ENCODE assay signal across 24 cellular contexts in the genomic region with DNA sequence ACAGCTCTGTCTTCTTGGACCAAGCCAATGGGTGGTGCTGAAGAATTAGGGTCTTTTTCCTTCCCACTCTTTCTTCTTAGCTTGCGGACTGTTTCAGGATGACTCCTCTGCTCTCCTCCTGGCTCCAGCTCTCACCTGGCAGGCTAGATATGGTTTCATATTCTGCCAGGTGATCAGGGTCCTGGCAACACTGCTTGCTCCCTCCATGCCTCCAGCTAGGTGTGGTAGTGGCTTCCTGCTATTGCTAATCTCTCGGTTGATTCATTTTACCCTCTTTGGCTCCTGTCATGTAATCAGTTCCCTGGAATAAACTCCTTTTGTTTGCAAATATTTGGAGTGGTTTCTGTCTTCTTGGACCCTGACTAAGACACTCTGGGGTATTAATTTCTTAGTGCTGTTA. TPM values are rescaled to one million over a fixed set of nuclear protein-coding genes. Genes with fewer than 3 reads are reported as not detected.
DNase-seq lines count a peak whose midpoint lies in the region; ATAC-seq and TF ChIP-seq lines count a peak whose summit lies in the region.
"Had no signal": no experiment of that assay in that cellular context is flagged by ENCODE, and none has a peak within 500 bp of the region (broad histone marks: within the 10 kb centered on the region; RNA-seq: fewer than 3 reads in every experiment).

No MANE protein-coding gene starts in this region.

- peak overlapping the region; percentile 17 to 67 for H3K4me3 Mint-ChIP-seq in effector memory CD8-positive, alpha-beta T cell
- no peak overlapping the region for H3K4me3 Mint-ChIP-seq in natural killer cell
- no peak overlapping the region for H3K4me3 Mint-ChIP-seq in progenitor cell of endocrine pancreas (ENCODE audit: low read depth)
- H3K4me3 Mint-ChIP-seq: CD4-positive, CD25-positive, alpha-beta regulatory T cell; H9; HFFc6 had no signal

- TF ChIP-seq CTCF in KMS-11 (conservative IDR thresholded peaks at IDR 0.05; ENCODE audit: low read depth, low read length) = no peak
- no peak for TF ChIP-seq CTCF in natural killer cell (IDR thresholded peaks at IDR 0.05)
- no peak for TF ChIP-seq CTCF in progenitor cell of endocrine pancreas (IDR thresholded peaks at IDR 0.05; ENCODE audit: unreplicated experiment)
- no peak for TF ChIP-seq CTCF in omental fat pad (IDR thresholded peaks at IDR 0.05)

- H3K4me2 ChIP-seq in KMS-11 = peak overlapping the region; percentile 21; the same call in 1 of the 2 replicates

- H3K27me3 ChIP-seq in KMS-11 (ENCODE audit: insufficient read depth, low read depth) = no peaks in the 10 kb centered on the region
- H3K27me3 ChIP-seq: SJCRH30 had no signal

- H3K27me3 Mint-ChIP-seq in effector memory CD8-positive, alpha-beta T cell = no peaks in the 10 kb centered on the region
- H3K27me3 Mint-ChIP-seq in natural killer cell (ENCODE audit: low read depth in 2 of 2) (no peaks in the 10 kb centered on the region), progenitor cell of endocrine pancreas (no peaks in the 10 kb centered on the region)

- H3K4me1 ChIP-seq in KMS-11 (ENCODE audit: low read depth, poor library complexity, severe bottlenecking) = peaks cover 50% of the 10 kb centered on the region
- H3K4me1 ChIP-seq: Caco-2, SJCRH30 had no signal

- peak overlapping the region; percentile 90 to 93 for H3K27ac Mint-ChIP-seq in effector memory CD8-positive, alpha-beta T cell
- H3K27ac Mint-ChIP-seq in natural killer cell (peak overlapping the region; percentile 99), progenitor cell of endocrine pancreas (no peak overlapping the region)
- H3K27ac Mint-ChIP-seq: CD4-positive, CD25-positive, alpha-beta regulatory T cell; HFFc6 had no signal

- H2AFZ ChIP-seq in KMS-11 (ENCODE audit: low read depth) = no peak overlapping the region
- H2AFZ ChIP-seq: GM23248 had no signal

- peak; percentile 56 for DNase-seq in DMS79 (lab: John Stamatoyannopoulos, UW)
- DNase-seq in effector memory CD8-positive, alpha-beta T cell = no peak
- DNase-seq in natural killer cell = no peak
- DNase-seq in progenitor cell of endocrine pancreas (ENCODE audit: low spot score, unreplicated experiment) = no peak
- DNase-seq in omental fat pad (ENCODE audit: low spot score) = no peak
- DNase-seq: Caco-2; CD4-positive, CD25-positive, alpha-beta regulatory T cell; DMS 273 treated with DMSO at 0.1 percent for 48 hours; GM23248; H9; HFFc6; MM.1S; NCI-H1048; NCI-H1417 treated with DMSO at 0.1 percent for 48 hours; NCI-H187; NCI-H2227 treated with DMSO at 0.1 percent for 48 hours; NCI-H510A; NK-92 treated with Interleukin-12 subunit alpha and Interleukin-12 subunit beta, amount 100 ng/mL, for 24 hours; SJCRH30 had no signal

- intact Hi-C loops in natural killer cell (cut with micrococcal nuclease) = no loop called here

- no peaks in the 10 kb centered on the region for H3K9me3 Mint-ChIP-seq in effector memory CD8-positive, alpha-beta T cell
- H3K9me3 Mint-ChIP-seq in natural killer cell (no peaks in the 10 kb centered on the region), progenitor cell of endocrine pancreas (ENCODE audit: low read depth) (peaks cover 23% of the 10 kb centered on the region)

- no peaks in the 10 kb centered on the region for H4K20me1 ChIP-seq in KMS-11 (ENCODE audit: insufficient read depth)

- H3K36me3 ChIP-seq in KMS-11 (ENCODE audit: insufficient read depth) = no peaks in the 10 kb centered on the region
- H3K36me3 ChIP-seq: SJCRH30 had no signal

- H3K36me3 Mint-ChIP-seq in effector memory CD8-positive, alpha-beta T cell (ENCODE audit: insufficient read depth) = peaks cover 20% of the 10 kb centered on the region
- H3K36me3 Mint-ChIP-seq in natural killer cell (no peaks in the 10 kb centered on the region), progenitor cell of endocrine pancreas (ENCODE audit: insufficient read depth) (no peaks in the 10 kb centered on the region)
- H3K36me3 Mint-ChIP-seq: CD4-positive, CD25-positive, alpha-beta regulatory T cell had no signal

- H3K9ac ChIP-seq in KMS-11 = no peak overlapping the region
- H3K9ac ChIP-seq: GM23248 had no signal

- H3K4me3 ChIP-seq in KMS-11 (IDR thresholded peaks at IDR 0.05; ENCODE audit: insufficient read depth, low read depth, low read length) = no peak overlapping the region
- H3K4me3 ChIP-seq: GM23248, SJCRH30 had no signal

- no peak for ATAC-seq in effector memory CD8-positive, alpha-beta T cell (replicated peaks)
- no peak for ATAC-seq in natural killer cell
- ATAC-seq in omental fat pad (ENCODE audit: low FRiP score) = no peak
- ATAC-seq in GM19035 (IDR thresholded peaks at IDR 0.05; ENCODE audit: unreplicated experiment) = no peak
- ATAC-seq: Panc1 had no signal

- no peak overlapping the region for H3K27ac ChIP-seq in KMS-11
- H3K27ac ChIP-seq: GM23248, SJCRH30 had no signal

- peaks cover 52 to 59% of the 10 kb centered on the region in 2 donors for H3K4me1 Mint-ChIP-seq in effector memory CD8-positive, alpha-beta T cell (ENCODE audit: low read depth in 2 of 2)
- H3K4me1 Mint-ChIP-seq in natural killer cell = peaks cover 54 to 56% of the 10 kb centered on the region in 2 donors
- no peaks in the 10 kb centered on the region for H3K4me1 Mint-ChIP-seq in progenitor cell of endocrine pancreas (ENCODE audit: low read depth)
- H3K4me1 Mint-ChIP-seq: CD4-positive, CD25-positive, alpha-beta regulatory T cell; H9 had no signal

- H3K79me2 ChIP-seq in KMS-11 (ENCODE audit: insufficient read depth, low read depth) = no peaks in the 10 kb centered on the region

RNA-seq across cellular contexts. Expression of a gene that starts 4.3 kb away (rescaled TPM):
- 100 to 1,000 TPM; 236 to 677 (median 284) TPM for total RNA-seq in natural killer cell
- not detected in 2 replicates for total RNA-seq in progenitor cell of endocrine pancreas
- 1 to 10 TPM in 2 of 4 donors, not detected in 2; 1.4 to 2.0 TPM for total RNA-seq in omental fat pad
- total RNA-seq: Caco-2, G401, GM23248, H9, HFFc6, LHCN-M2, SJCRH30 had no signal

RNA-seq across cellular contexts. Expression of a gene that starts 20.2 kb away (rescaled TPM):
- total RNA-seq in natural killer cell (1,000 to 10,000 TPM; 1,176 to 1,565 (median 1,384) TPM), progenitor cell of endocrine pancreas (not detected in 2 replicates), omental fat pad (1 to 10 TPM; 1.2 to 8.9 (median 1.9) TPM)
- total RNA-seq: Caco-2; CD4-positive, CD25-positive, alpha-beta regulatory T cell; G401; GM23248; H9; HFFc6; LHCN-M2; SJCRH30 had no signal

RNA-seq across cellular contexts. Expression of a gene that starts 37.7 kb away (rescaled TPM):
- 1 to 10 TPM in 1 of 3 donors, under 1 TPM in 1, not detected in 1; 0.43 to 1.0 TPM for total RNA-seq in natural killer cell
- not detected in 2 replicates for total RNA-seq in progenitor cell of endocrine pancreas
- 10 to 100 TPM in 1 of 4 donors, 1 to 10 TPM in 2, under 1 TPM in 1; 0.84 to 11.5 (median 3.9) TPM for total RNA-seq in omental fat pad
- total RNA-seq: Caco-2; CD4-positive, CD25-positive, alpha-beta regulatory T cell; G401; GM23248; H9; HFFc6; LHCN-M2; SJCRH30 had no signal

Comparison
In these comparisons a context has a peak if more than half of its experiments do, and no peak if none do; other contexts are left out.
1. H3K4me3 Mint-ChIP-seq: peak in effector memory CD8-positive, alpha-beta T cell (2 of 2); none in natural killer cell (single experiment) and progenitor cell of endocrine pancreas (single experiment).
2. RNA of a gene that starts 4.3 kb away (total RNA-seq): 236 to 677 TPM in natural killer cell; 1.4 to 2.0 TPM in omental fat pad and not detected in progenitor cell of endocrine pancreas; every median in the first group is over 10 times any median in the second.
3. RNA of a gene that starts 20.2 kb away (total RNA-seq): 1,176 to 1,565 TPM in natural killer cell; 1.2 to 8.9 TPM in omental fat pad and not detected in progenitor cell of endocrine pancreas; every median in the first group is over 100 times any median in the second.